ENCODE assay signal across 9 cellular contexts in genomic region chr14:73472182-73473114, GRCh38. TPM values are rescaled to one million over a fixed set of nuclear protein-coding genes. Genes with fewer than 3 reads are reported as not detected.
DNase-seq lines count a peak whose midpoint lies in the region; ATAC-seq and TF ChIP-seq lines count a peak whose summit lies in the region.
"Had no signal": no experiment of that assay in that cellular context is flagged by ENCODE, and none has a peak within 500 bp of the region (broad histone marks: within the 10 kb centered on the region; RNA-seq: fewer than 3 reads in every experiment).

No MANE protein-coding gene starts in this region.

- DNase-seq in activated CD8-positive, alpha-beta memory T cell treated with anti-CD3 and anti-CD28 coated beads, Interleukin-2, amount 10 ng/mL, durations not matched to agents 7 days and 5 days, result no peak
- no peak for DNase-seq in activated CD8-positive, alpha-beta memory T cell treated with anti-CD3 and anti-CD28 coated beads for 24 hours
- DNase-seq in MM.1S (peak; percentile 51), Peyer's patch (no peak), mesendoderm (peak; percentile 76), OCI-M2 (lab: John Stamatoyannopoulos, UW; ENCODE audit: unreplicated experiment) (no peak)
- DNase-seq in effector memory CD8-positive, alpha-beta T cell, result peak; percentile 11 to 26 (median 14)

- no peak overlapping the region for H3K27ac Mint-ChIP-seq in activated CD8-positive, alpha-beta memory T cell treated with anti-CD3 and anti-CD28 coated beads, Interleukin-2, amount 10 ng/mL, durations not matched to agents 7 days and 5 days
- no peak overlapping the region for H3K27ac Mint-ChIP-seq in effector memory CD8-positive, alpha-beta T cell

- no peak for TF ChIP-seq POLR2A in Peyer's patch (IDR thresholded peaks at IDR 0.05)

- H4K8ac ChIP-seq in mesendoderm (ENCODE audit: low read depth, low read length), result no peak overlapping the region

- H3K9me3 Mint-ChIP-seq in activated CD8-positive, alpha-beta memory T cell treated with anti-CD3 and anti-CD28 coated beads, Interleukin-2, amount 10 ng/mL, durations not matched to agents 7 days and 5 days (ENCODE audit: low read depth), result no peaks in the 10 kb centered on the region
- no peaks in the 10 kb centered on the region for H3K9me3 Mint-ChIP-seq in effector memory CD8-positive, alpha-beta T cell
- H3K9me3 Mint-ChIP-seq: CD8-positive, alpha-beta memory T cell had no signal

- H3K27me3 Mint-ChIP-seq in activated CD8-positive, alpha-beta memory T cell treated with anti-CD3 and anti-CD28 coated beads, Interleukin-2, amount 10 ng/mL, durations not matched to agents 7 days and 5 days, result no peaks in the 10 kb centered on the region
- no peaks in the 10 kb centered on the region for H3K27me3 Mint-ChIP-seq in effector memory CD8-positive, alpha-beta T cell

- CTCF ChIA-PET in activated CD8-positive, alpha-beta memory T cell treated with anti-CD3 and anti-CD28 coated beads, Interleukin-2, amount 10 ng/mL, durations not matched to agents 7 days and 5 days (lab: Charles Lee), result interaction anchor here (0.6 to 3.0 kb wide), 36 partner anchors 8 to 805 kb away, joined by 3 to 47 read pairs (median 4); partner anchors contain the start of genes ACOT2, NUMB and RIOX1

- no peaks in the 10 kb centered on the region for H3F3A ChIP-seq in MM.1S (ENCODE audit: insufficient read depth, low read length)

- no peak overlapping the region for H2AFZ ChIP-seq in MM.1S (ENCODE audit: low read length)

- H3K27ac ChIP-seq in MM.1S (ENCODE audit: low read length) (no peak overlapping the region), Peyer's patch (no peak overlapping the region), mesendoderm (ENCODE audit: low read depth, low read length) (no peak overlapping the region)

- no peaks in the 10 kb centered on the region for H4K20me1 ChIP-seq in MM.1S (ENCODE audit: insufficient read depth, low read length)

- no peak overlapping the region for H2AK5ac ChIP-seq in mesendoderm (ENCODE audit: low read length)

- H3K79me2 ChIP-seq in MM.1S (ENCODE audit: low read length), result no peaks in the 10 kb centered on the region
- no peaks in the 10 kb centered on the region for H3K79me2 ChIP-seq in mesendoderm (ENCODE audit: control insufficient read depth, insufficient read depth, low read length)

- no peak overlapping the region for H2BK120ac ChIP-seq in mesendoderm (ENCODE audit: low read depth, low read length)

- H3K4me1 ChIP-seq in MM.1S (ENCODE audit: low read length), result no peaks in the 10 kb centered on the region
- H3K4me1 ChIP-seq in Peyer's patch, result peaks cover 0 to 6% (median 0%) of the 10 kb centered on the region in 4 donors
- H3K4me1 ChIP-seq in mesendoderm (ENCODE audit: control insufficient read depth, low read depth, low read length), result no peaks in the 10 kb centered on the region

- H3K27me3 ChIP-seq in MM.1S (replicated peaks; ENCODE audit: insufficient read depth, low read length) (no peaks in the 10 kb centered on the region), Peyer's patch (no peaks in the 10 kb centered on the region), mesendoderm (ENCODE audit: insufficient read depth, low read length, poor library complexity) (no peaks in the 10 kb centered on the region)

- H3K9me3 ChIP-seq in MM.1S (replicated peaks; ENCODE audit: insufficient read depth, low read length) (no peaks in the 10 kb centered on the region), Peyer's patch (no peaks in the 10 kb centered on the region)

- no CpG with 5 or more reads among the region's 18 CpGs for WGBS in mesendoderm (ENCODE audit: extremely low coverage, insufficient coverage, low lambda C conversion rate)

- H3K4me2 ChIP-seq in MM.1S (ENCODE audit: low read depth, low read length) (no peak overlapping the region), mesendoderm (ENCODE audit: low read length) (no peak overlapping the region)

- H3K4me3 ChIP-seq in MM.1S (ENCODE audit: low read length) (no peak overlapping the region), Peyer's patch (no peak overlapping the region), mesendoderm (ENCODE audit: low read length) (no peak overlapping the region)

- no peak overlapping the region for H3K4ac ChIP-seq in mesendoderm (ENCODE audit: low read depth, low read length)

- H3K4me1 Mint-ChIP-seq in activated CD8-positive, alpha-beta memory T cell treated with anti-CD3 and anti-CD28 coated beads, Interleukin-2, amount 10 ng/mL, durations not matched to agents 7 days and 5 days, result peaks cover 7% of the 10 kb centered on the region
- peaks cover 0 to under 1% of the 10 kb centered on the region in 2 donors for H3K4me1 Mint-ChIP-seq in effector memory CD8-positive, alpha-beta T cell (ENCODE audit: low read depth in 2 of 2)

- H3K9ac ChIP-seq in MM.1S (ENCODE audit: low read length), result no peak overlapping the region
- no peak overlapping the region for H3K9ac ChIP-seq in mesendoderm (ENCODE audit: low read length)

- H3K36me3 ChIP-seq in MM.1S (replicated peaks; ENCODE audit: insufficient read depth, low read length) (no peaks in the 10 kb centered on the region), Peyer's patch (no peaks in the 10 kb centered on the region), mesendoderm (ENCODE audit: control insufficient read depth, insufficient read depth, low read length) (no peaks in the 10 kb centered on the region)

- H2BK5ac ChIP-seq in mesendoderm (ENCODE audit: low read length), result no peak overlapping the region

- no peak overlapping the region for H4K5ac ChIP-seq in mesendoderm (ENCODE audit: low read length)

- H3K36me3 Mint-ChIP-seq in activated CD8-positive, alpha-beta memory T cell treated with anti-CD3 and anti-CD28 coated beads, Interleukin-2, amount 10 ng/mL, durations not matched to agents 7 days and 5 days, result no peaks in the 10 kb centered on the region
- peaks cover 3% of the 10 kb centered on the region for H3K36me3 Mint-ChIP-seq in effector memory CD8-positive, alpha-beta T cell (ENCODE audit: insufficient read depth)
- H3K36me3 Mint-ChIP-seq: CD8-positive, alpha-beta memory T cell had no signal

- ATAC-seq in activated CD8-positive, alpha-beta memory T cell treated with anti-CD3 and anti-CD28 coated beads, Interleukin-2, amount 10 ng/mL, durations not matched to agents 7 days and 5 days, result peak; percentile 81
- ATAC-seq in effector memory CD8-positive, alpha-beta T cell (replicated peaks), result peak; percentile 89
- ATAC-seq in GM19455 (IDR thresholded peaks at IDR 0.05; ENCODE audit: unreplicated experiment), result no peak

- TF ChIP-seq CTCF in MM.1S (IDR thresholded peaks at IDR 0.05; ENCODE audit: low read length) (peak; percentile 48), Peyer's patch (IDR thresholded peaks at IDR 0.05) (peak; percentile 56 to 91 (median 85))

- H3K18ac ChIP-seq in mesendoderm (ENCODE audit: low read length), result no peak overlapping the region

- H3K9me2 ChIP-seq in MM.1S (replicated peaks; ENCODE audit: insufficient read depth, low read length), result no peaks in the 10 kb centered on the region

- no peak overlapping the region for H3K23ac ChIP-seq in mesendoderm (ENCODE audit: low read length)

- H3K56ac ChIP-seq in mesendoderm (ENCODE audit: low read length), result no peak overlapping the region

- H2BK15ac ChIP-seq in mesendoderm (replicated peaks; ENCODE audit: low read depth), result no peak overlapping the region

- H3K4me3 Mint-ChIP-seq in activated CD8-positive, alpha-beta memory T cell treated with anti-CD3 and anti-CD28 coated beads, Interleukin-2, amount 10 ng/mL, durations not matched to agents 7 days and 5 days, result no peak overlapping the region
- no peak overlapping the region for H3K4me3 Mint-ChIP-seq in effector memory CD8-positive, alpha-beta T cell
- H3K4me3 Mint-ChIP-seq: CD8-positive, alpha-beta memory T cell had no signal

- no peaks in the 10 kb centered on the region for H3K79me1 ChIP-seq in mesendoderm (ENCODE audit: low read length)

RNA-seq across cellular contexts. Expression of gene NUMB, which starts 14.1 kb away (rescaled TPM):
- 10 to 100 TPM; 44.8 to 45.2 TPM for total RNA-seq in activated CD8-positive, alpha-beta memory T cell treated with anti-CD3 and anti-CD28 coated beads, Interleukin-2, amount 10 ng/mL, durations not matched to agents 7 days and 5 days
- 100 to 1,000 TPM; 105 to 125 (median 117) TPM for total RNA-seq in Peyer's patch
- 46.8 TPM for polyA plus RNA-seq in mesendoderm (2013, experiment 1 of 2)
- 43.6 TPM for polyA plus RNA-seq in mesendoderm (2013, experiment 2 of 2)

RNA-seq across cellular contexts. Expression of gene RIOX1, which starts 18.3 kb away (rescaled TPM):
- 10 to 100 TPM; 20.7 to 25.6 TPM for total RNA-seq in activated CD8-positive, alpha-beta memory T cell treated with anti-CD3 and anti-CD28 coated beads, Interleukin-2, amount 10 ng/mL, durations not matched to agents 7 days and 5 days
- 10 to 100 TPM; 11.4 to 14.7 (median 12.5) TPM for total RNA-seq in Peyer's patch
- polyA plus RNA-seq in mesendoderm (2013, experiment 1 of 2), result 15.2 TPM
- polyA plus RNA-seq in mesendoderm (2013, experiment 2 of 2), result 15.3 TPM

Comparison
In these comparisons a context has a peak if more than half of its experiments do, and no peak if none do; other contexts are left out.
1. DNase-seq: peak in MM.1S (single experiment), effector memory CD8-positive, alpha-beta T cell (3 of 3) and mesendoderm (single experiment); none in activated CD8-positive, alpha-beta memory T cell treated with anti-CD3 and anti-CD28 coated beads, Interleukin-2, amount 10 ng/mL, durations not matched to agents 7 days and 5 days (single experiment), activated CD8-positive, alpha-beta memory T cell treated with anti-CD3 and anti-CD28 coated beads for 24 hours (single experiment), Peyer's patch (0 of 3) and OCI-M2 (single experiment).